Comparison of ENCODE assay signal across 8 cellular contexts in the genomic region with DNA sequence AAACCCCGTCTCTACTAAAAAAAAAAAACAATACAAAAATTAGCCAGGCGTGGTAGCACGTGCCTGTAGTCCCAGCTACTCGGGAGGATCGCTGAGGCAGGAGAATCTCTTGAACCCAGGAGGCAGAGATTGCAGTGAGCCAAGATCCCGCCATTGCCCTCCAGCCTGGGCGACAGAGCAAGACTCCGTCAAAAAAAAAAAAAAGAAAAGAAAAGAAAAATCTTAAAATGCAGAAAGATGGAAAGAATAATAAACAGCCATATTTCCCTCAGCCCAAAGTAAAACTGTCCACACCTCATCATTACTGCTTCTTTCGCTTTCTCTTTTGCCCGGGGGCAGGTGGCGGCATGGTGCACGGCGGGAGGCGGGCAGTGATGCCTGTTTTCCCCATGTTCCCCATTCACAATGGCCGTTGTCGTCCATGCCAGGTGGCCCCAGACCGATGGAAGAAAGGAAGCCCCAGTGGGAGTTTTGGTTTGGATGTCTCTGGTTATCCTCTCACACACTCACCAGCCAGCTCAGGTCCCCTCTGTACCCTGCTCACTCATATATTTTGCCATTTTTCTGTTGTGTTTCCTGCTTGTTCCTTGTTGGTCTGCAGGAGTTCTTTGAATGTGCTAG. TPM values are rescaled to one million over a fixed set of nuclear protein-coding genes. Genes with fewer than 3 reads are reported as not detected.
DNase-seq lines count a peak whose midpoint lies in the region; ATAC-seq and TF ChIP-seq lines count a peak whose summit lies in the region.

No MANE protein-coding gene starts in this region.

- CTCF ChIA-PET in CD4-positive, alpha-beta T cell (lab: Charles Lee): no interaction called here

- ATAC-seq in CD4-positive, alpha-beta T cell (ENCODE audit: poor library complexity): peak; percentile 79
- ATAC-seq in activated T-cell treated with anti-CD3 and anti-CD28 coated beads, Interleukin-2, amount 50 U/mL, for 4 hours: peak; percentile 75 to 78
- no peak for ATAC-seq in HG03442 (IDR thresholded peaks at IDR 0.05; ENCODE audit: unreplicated experiment)
- ATAC-seq in GM18870 (IDR thresholded peaks at IDR 0.05; ENCODE audit: unreplicated experiment): no peak
- no peak for ATAC-seq in GM18867 (IDR thresholded peaks at IDR 0.05; ENCODE audit: unreplicated experiment)

- peak overlapping the region; percentile 81 for H3K27ac Mint-ChIP-seq in CD4-positive, alpha-beta T cell

- intact Hi-C loops in CD4-positive, alpha-beta T cell (cut with DNase I, micrococcal nuclease): no loop called here

- no peaks in the 10 kb centered on the region for H3K36me3 Mint-ChIP-seq in CD4-positive, alpha-beta T cell (ENCODE audit: low read depth)
- H3K36me3 Mint-ChIP-seq in activated T-cell treated with anti-CD3 and anti-CD28 coated beads, Interleukin-2, amount 50 U/mL, for 4 hours (ENCODE audit: insufficient read depth): no peaks in the 10 kb centered on the region

- H3K27me3 ChIP-seq in CD4-positive, alpha-beta T cell (ENCODE audit: control insufficient read depth, insufficient read depth, low read length): no peaks in the 10 kb centered on the region
- no peaks in the 10 kb centered on the region for H3K27me3 ChIP-seq in neutrophil

- TF ChIP-seq CTCF in CD4-positive, alpha-beta T cell (IDR thresholded peaks at IDR 0.05): no peak
- no peak for TF ChIP-seq CTCF in neutrophil (IDR thresholded peaks at IDR 0.05)

- DNase-seq in CD4-positive, alpha-beta T cell: peak in 9 of 10 experiments; percentile 8 to 55 (median 24)
- DNase-seq in LoVo (ENCODE audit: low spot score) (peak; percentile 6), glomerular visceral epithelial cell (ENCODE audit: extremely low spot score) (no peak)
- peak; percentile 30 for DNase-seq in activated T-cell treated with anti-CD3 and anti-CD28 coated beads, Interleukin-2, amount 50 U/mL, for 4 hours

- H3K27ac ChIP-seq in CD4-positive, alpha-beta T cell (ENCODE audit: low read depth, low read length): no peak overlapping the region
- H3K27ac ChIP-seq in neutrophil: peak overlapping the region; percentile 47

- H3K9me3 ChIP-seq in CD4-positive, alpha-beta T cell (ENCODE audit: control insufficient read depth, low read length): no peaks in the 10 kb centered on the region
- no peaks in the 10 kb centered on the region for H3K9me3 ChIP-seq in neutrophil

- no peaks in the 10 kb centered on the region for H3K36me3 ChIP-seq in neutrophil

- H3K4me3 ChIP-seq in neutrophil (ENCODE audit: low read depth in 1 of 2, low read length in 1 of 2): peak overlapping the region in 1 of 2 experiments; percentile 12

- H3K4me3 Mint-ChIP-seq in CD4-positive, alpha-beta T cell: peak overlapping the region; percentile 92
- peak overlapping the region; percentile 86 for H3K4me3 Mint-ChIP-seq in activated T-cell treated with anti-CD3 and anti-CD28 coated beads, Interleukin-2, amount 50 U/mL, for 4 hours

- POLR2A ChIA-PET in CD4-positive, alpha-beta T cell (lab: Charles Lee): interaction anchor here (0.7 kb wide), 1 partner anchor 37 kb away, joined by 3 read pairs; a partner anchor contains a TSS

- no peaks in the 10 kb centered on the region for H3K4me1 ChIP-seq in neutrophil (ENCODE audit: control insufficient read depth in 1 of 2, insufficient read depth in 1 of 2, low read depth in 1 of 2, low read length in 1 of 2)

- H3K27me3 Mint-ChIP-seq in CD4-positive, alpha-beta T cell: no peaks in the 10 kb centered on the region
- H3K27me3 Mint-ChIP-seq in activated T-cell treated with anti-CD3 and anti-CD28 coated beads, Interleukin-2, amount 50 U/mL, for 4 hours (ENCODE audit: low read depth): no peaks in the 10 kb centered on the region

- peaks cover 9% of the 10 kb centered on the region for H3K4me1 Mint-ChIP-seq in CD4-positive, alpha-beta T cell (ENCODE audit: low read depth)
- peaks cover 9% of the 10 kb centered on the region for H3K4me1 Mint-ChIP-seq in activated T-cell treated with anti-CD3 and anti-CD28 coated beads, Interleukin-2, amount 50 U/mL, for 4 hours (ENCODE audit: low read depth)

- H3K9me3 Mint-ChIP-seq in CD4-positive, alpha-beta T cell: no peaks in the 10 kb centered on the region
- H3K9me3 Mint-ChIP-seq in activated T-cell treated with anti-CD3 and anti-CD28 coated beads, Interleukin-2, amount 50 U/mL, for 4 hours: no peaks in the 10 kb centered on the region

RNA-seq across cellular contexts. Expression of a gene that starts 37.0 kb away (rescaled TPM):
- 10 to 100 TPM; 11.4 to 12.0 TPM for total RNA-seq in CD4-positive, alpha-beta T cell
- total RNA-seq in activated T-cell treated with anti-CD3 and anti-CD28 coated beads, Interleukin-2, amount 50 U/mL, for 4 hours: 10 to 100 TPM; 52.5 to 53.8 (median 53.0) TPM

RNA-seq across cellular contexts. Expression of a gene that starts 52.8 kb away (rescaled TPM):
- total RNA-seq in CD4-positive, alpha-beta T cell: 10 to 100 TPM; 19.3 to 25.2 TPM
- total RNA-seq in activated T-cell treated with anti-CD3 and anti-CD28 coated beads, Interleukin-2, amount 50 U/mL, for 4 hours: 10 to 100 TPM; 19.9 to 22.4 (median 20.1) TPM

Comparison
In these comparisons a context has a peak if more than half of its experiments do, and no peak if none do; other contexts are left out.
1. ATAC-seq: peak in CD4-positive, alpha-beta T cell (single experiment) and activated T-cell treated with anti-CD3 and anti-CD28 coated beads, Interleukin-2, amount 50 U/mL, for 4 hours (2 of 2); none in HG03442 (single experiment), GM18870 (single experiment) and GM18867 (single experiment).
2. RNA of a gene that starts 37.0 kb away (total RNA-seq): 52.5 to 53.8 TPM in activated T-cell treated with anti-CD3 and anti-CD28 coated beads, Interleukin-2, amount 50 U/mL, for 4 hours; 11.4 to 12.0 TPM in CD4-positive, alpha-beta T cell; every median in the first group is over 4 times any median in the second.